12 cellular contexts compared by ENCODE assay signal in genomic region chr10:63237396-63237795, GRCh38.
DNase-seq lines count a peak whose midpoint lies in the region; ATAC-seq, FAIRE-seq and TF ChIP-seq lines count a peak whose summit lies in the region.
"Had no signal": no experiment of that assay in that cellular context is flagged by ENCODE, and none has a peak within 500 bp of the region (broad histone marks: within the 10 kb centered on the region; RNA-seq: fewer than 3 reads in every experiment).

No MANE protein-coding gene starts in this region.

- FAIRE-seq in small intestine (lab: Jason Lieb, UNC): no peak

- H2AFZ ChIP-seq in SK-N-SH (ENCODE audit: low read depth) (no peak overlapping the region), PC-9 (no peak overlapping the region)

- TF ChIP-seq CTCF in SK-N-SH (IDR thresholded peaks at IDR 0.05) (no peak), PC-9 (conservative IDR thresholded peaks at IDR 0.05) (no peak), colonic mucosa (IDR thresholded peaks at IDR 0.05) (no peak), endodermal cell (conservative IDR thresholded peaks at IDR 0.05) (no peak)

- DNase-seq in SK-N-SH (no peak), PC-9 (peak in 1 of 2 experiments; percentile 71), colonic mucosa (peak; percentile 53), small intestine (peak; percentile 77), NCI-H2029 treated with DMSO at 0.1 percent for 48 hours (lab: John Stamatoyannopoulos, UW) (no peak), endodermal cell (no peak)
- DNase-seq: MG63, NCI-H524 treated with DMSO at 0.1 percent for 48 hours, posterior cingulate gyrus, SW 1271 had no signal

- H3K4me1 Mint-ChIP-seq in endodermal cell: peaks cover 5% of the 10 kb centered on the region

- H3K4me3 ChIP-seq in SK-N-SH (ENCODE audit: low read depth in 2 of 2, low read length in 1 of 2) (no peak overlapping the region), PC-9 (peak overlapping the region; percentile 10; the same call in 1 of the 2 replicates), colonic mucosa (no peak overlapping the region), small intestine (ENCODE audit: low read depth in 1 of 2, low read length in 2 of 2) (no peak overlapping the region), endodermal cell (ENCODE audit: low read length) (no peak overlapping the region)
- H3K4me3 ChIP-seq: MG63 had no signal

- no peaks in the 10 kb centered on the region; the same call in 1 of the 2 replicates for H3K9me2 ChIP-seq in SK-N-SH
- H3K9me2 ChIP-seq in PC-9 (ENCODE audit: insufficient read depth): no peaks in the 10 kb centered on the region

- H3K36me3 Mint-ChIP-seq in endodermal cell (ENCODE audit: low read depth): peaks cover 9% of the 10 kb centered on the region

- H3K27ac ChIP-seq in SK-N-SH (ENCODE audit: low read depth in 2 of 2, low read length in 1 of 2) (peak overlapping the region in 1 of 2 experiments; percentile 88; a peak in 2 of 4 replicates), PC-9 (peak overlapping the region; percentile 93), colonic mucosa (peak overlapping the region; percentile 87), small intestine (ENCODE audit: low read depth in 1 of 2, low read length in 1 of 2) (peak overlapping the region; percentile 67 to 92), endodermal cell (ENCODE audit: low read depth, low read length) (no peak overlapping the region)

- H4K20me1 ChIP-seq in SK-N-SH (ENCODE audit: insufficient read depth): peaks cover 88% of the 10 kb centered on the region
- peaks cover 13% of the 10 kb centered on the region for H4K20me1 ChIP-seq in PC-9 (ENCODE audit: insufficient read depth)

- ATAC-seq in SK-N-SH treated with all-trans-retinoic acid at 6 μM for 48 hours (no peak), GM21526 (IDR thresholded peaks at IDR 0.05; ENCODE audit: low FRiP score, unreplicated experiment) (no peak)

- H3K79me2 ChIP-seq in SK-N-SH (ENCODE audit: insufficient read depth): peaks cover 94% of the 10 kb centered on the region
- H3K79me2 ChIP-seq in PC-9 (ENCODE audit: low read depth): peaks cover 85% of the 10 kb centered on the region

- H3K27ac Mint-ChIP-seq in endodermal cell: no peak overlapping the region

- TF ChIP-seq RAD21 in SK-N-SH (IDR thresholded peaks at IDR 0.05; ENCODE audit: low read length): no peak

- intact Hi-C loops in PC-9 (cut with micrococcal nuclease; ENCODE audit: unreplicated experiment): loop anchor here (2.0 kb wide), 1 partner anchor 31 kb away; no protein-coding TSS in a partner anchor
- intact Hi-C loops in colonic mucosa (cut with DNase I): no loop called here

- no TSS peak for BruUV-seq in PC-9 (replicated peaks; lab: Mats Ljungman, UMichigan)

- H3K9ac ChIP-seq in SK-N-SH (no peak overlapping the region), colonic mucosa (ENCODE audit: low read depth in 2 of 2, low read length in 2 of 2) (no peak overlapping the region), endodermal cell (ENCODE audit: extremely low read depth, low read length, poor library complexity, severe bottlenecking) (no peak overlapping the region)

- H3K9me3 ChIP-seq in SK-N-SH (no peaks in the 10 kb centered on the region), PC-9 (ENCODE audit: insufficient read depth, low read depth) (no peaks in the 10 kb centered on the region), colonic mucosa (no peaks in the 10 kb centered on the region), small intestine (ENCODE audit: control insufficient read depth, low read depth) (no peaks in the 10 kb centered on the region), endodermal cell (ENCODE audit: control insufficient read depth, low read length) (no peaks in the 10 kb centered on the region)
- H3K9me3 ChIP-seq: MG63 had no signal

- no peak overlapping the region for H3K4me3 Mint-ChIP-seq in endodermal cell

- H3K4me1 ChIP-seq in SK-N-SH (ENCODE audit: control insufficient read depth in 1 of 2, insufficient read depth in 2 of 2, low read depth in 1 of 2, low read length in 1 of 2) (peaks cover 0 to 27% of the 10 kb centered on the region in 2 experiments; a peak in 2 of 4 replicates), PC-9 (replicated peaks; ENCODE audit: insufficient read depth) (peaks cover 40% of the 10 kb centered on the region), colonic mucosa (peaks cover 9% of the 10 kb centered on the region), small intestine (ENCODE audit: control insufficient read depth in 2 of 2, insufficient read depth in 1 of 2, low read depth in 1 of 2, low read length in 1 of 2) (peaks cover 2 to 4% of the 10 kb centered on the region in 2 donors), endodermal cell (ENCODE audit: control insufficient read depth, insufficient read depth, low read length) (no peaks in the 10 kb centered on the region)

- 96% methylated on average over 3 of the region's 3 CpGs for WGBS in SK-N-SH (ENCODE audit: low lambda C conversion rate)
- 33 to 75% (median 47%) methylated on average over 3 of the region's 3 CpGs for WGBS in small intestine, 3 donors
- WGBS in endodermal cell (ENCODE audit: insufficient coverage in 1 of 2, insufficient read length in 1 of 2), 2 experiments: 89 to 97% methylated on average over 2 of the region's 3 CpGs

- POLR2A ChIA-PET in SK-N-SH (lab: Yijun Ruan, JAX): no interaction called here
- POLR2A ChIA-PET in PC-9 (lab: Charles Lee; ENCODE audit: unreplicated experiment): interaction anchor here (0.7 to 0.8 kb wide), 2 partner anchors 32 to 1201 kb away, joined by 10 to 19 read pairs; no protein-coding TSS in a partner anchor

- CTCF ChIA-PET in SK-N-SH (lab: Yijun Ruan, JAX): no interaction called here
- CTCF ChIA-PET in PC-9 (lab: Charles Lee): no interaction called here

- H3F3A ChIP-seq in SK-N-SH (replicated peaks; ENCODE audit: insufficient read depth) (peaks cover 33% of the 10 kb centered on the region), PC-9 (ENCODE audit: insufficient read depth, low read depth) (peaks cover 15% of the 10 kb centered on the region)

- H3K27me3 Mint-ChIP-seq in endodermal cell (ENCODE audit: insufficient read depth): no peaks in the 10 kb centered on the region

- no peaks in the 10 kb centered on the region for H3K27me3 ChIP-seq in SK-N-SH (ENCODE audit: insufficient read depth)
- no peaks in the 10 kb centered on the region for H3K27me3 ChIP-seq in PC-9 (ENCODE audit: insufficient read depth, low read depth)
- H3K27me3 ChIP-seq in colonic mucosa: no peaks in the 10 kb centered on the region
- H3K27me3 ChIP-seq in small intestine (ENCODE audit: control insufficient read depth in 2 of 2, insufficient read depth in 2 of 2, low read length in 2 of 2): no peaks in the 10 kb centered on the region
- no peaks in the 10 kb centered on the region for H3K27me3 ChIP-seq in endodermal cell (ENCODE audit: control insufficient read depth, insufficient read depth, low read length, poor library complexity, severe bottlenecking)
- H3K27me3 ChIP-seq: MG63 had no signal

- H3K4me2 ChIP-seq in SK-N-SH (peak overlapping the region; percentile 38; the same call in 1 of the 2 replicates), PC-9 (peak overlapping the region; percentile 60)

- no peak for TF ChIP-seq EP300 in SK-N-SH (IDR thresholded peaks at IDR 0.05; ENCODE audit: borderline replicate concordance in 1 of 2, low read depth in 1 of 2, low read length in 1 of 2)

- no peaks in the 10 kb centered on the region for H3K9me3 Mint-ChIP-seq in endodermal cell

- H3K36me3 ChIP-seq in SK-N-SH (replicated peaks in 1 of 2; ENCODE audit: control insufficient read depth in 1 of 2, insufficient read depth in 2 of 2, low read length in 1 of 2) (peaks cover 0 to 16% of the 10 kb centered on the region in 2 experiments), PC-9 (ENCODE audit: low read depth) (peaks cover 3% of the 10 kb centered on the region; the same call in 1 of the 2 replicates), colonic mucosa (no peaks in the 10 kb centered on the region), small intestine (ENCODE audit: control insufficient read depth in 2 of 2, insufficient read depth in 2 of 2, low read length in 2 of 2) (no peaks in the 10 kb centered on the region), endodermal cell (ENCODE audit: control insufficient read depth, insufficient read depth, low read length) (peaks cover 21% of the 10 kb centered on the region)
- H3K36me3 ChIP-seq: MG63 had no signal

TF ChIP-seq in SK-N-SH, 30 proteins besides CTCF, POLR2A, EP300 and RAD21 (continues in another document):
- no peak for TF ChIP-seq NFIC (IDR thresholded peaks at IDR 0.05; ENCODE audit: borderline replicate concordance)
- no peak for TF ChIP-seq FOXJ3 (CRISPR knock-in tag; IDR thresholded peaks at IDR 0.05)
- TF ChIP-seq IRF3 (IDR thresholded peaks at IDR 0.05; ENCODE audit: low read depth, low read length): no peak
- TF ChIP-seq CHD2 (IDR thresholded peaks at IDR 0.05; ENCODE audit: low read length, partially characterized antibody): no peak
- TF ChIP-seq NRF1 (IDR thresholded peaks at IDR 0.05; ENCODE audit: low read depth, low read length): no peak
- TF ChIP-seq FOSL2 (IDR thresholded peaks at IDR 0.05; ENCODE audit: borderline replicate concordance, low read depth): no peak

TF ChIP-seq in SK-N-SH treated with all-trans-retinoic acid at 6 μM for 48 hours, 23 proteins besides CTCF, POLR2A, EP300 and RAD21 (continues in another document):
- no peak for TF ChIP-seq ZC3H10 (CRISPR knock-in tag; IDR thresholded peaks at IDR 0.05)
- TF ChIP-seq GLIS3 (CRISPR knock-in tag; IDR thresholded peaks at IDR 0.05): no peak
- no peak for TF ChIP-seq TSHZ2 (CRISPR knock-in tag; IDR thresholded peaks at IDR 0.05)

Comparison
In these comparisons a context has a peak if more than half of its experiments do, and no peak if none do; other contexts are left out.
1. DNase-seq: peak in colonic mucosa (single experiment) and small intestine (single experiment); none in SK-N-SH (single experiment), NCI-H2029 treated with DMSO at 0.1 percent for 48 hours (single experiment) and endodermal cell (single experiment).